ENCODE assay signal across 10 cellular contexts in genomic region chr1:234975941-234976871, GRCh38.
DNase-seq lines count a peak whose midpoint lies in the region; ATAC-seq and TF ChIP-seq lines count a peak whose summit lies in the region.
"Had no signal": no experiment of that assay in that cellular context is flagged by ENCODE, and none has a peak within 500 bp of the region (broad histone marks: within the 10 kb centered on the region; RNA-seq: fewer than 3 reads in every experiment).

No MANE protein-coding gene starts in this region.

- DNase-seq in activated effector memory CD4-positive, alpha-beta T cell treated with anti-CD3 and anti-CD28 coated beads, Interleukin-2, amount 50 U/mL, for 16 hours, result peak; percentile 3
- DNase-seq in activated effector memory CD4-positive, alpha-beta T cell treated with Interleukin-2 at 50 U/mL for 16 hours, result no peak
- DNase-seq in breast epithelium (ENCODE audit: low spot score in 2 of 2), result no peak
- DNase-seq in lower leg skin (ENCODE audit: low spot score in 2 of 2), result peak; percentile 55 to 88
- DNase-seq in type B pancreatic cell (ENCODE audit: extremely low spot score, unreplicated experiment), result no peak
- no peak for DNase-seq in stimulated activated CD4-positive, alpha-beta T cell treated with anti-CD3 and anti-CD28 coated beads, Interleukin-12 subunit alpha, Interleukin-12 subunit beta, amount 100 ng/mL, for 4 hours
- DNase-seq in anterior cingulate cortex (lab: John Stamatoyannopoulos, UW), result no peak
- DNase-seq: activated CD8-positive, alpha-beta memory T cell treated with anti-CD3 and anti-CD28 coated beads for 24 hours had no signal

- H3K9me3 ChIP-seq in breast epithelium, result no peaks in the 10 kb centered on the region
- H3K9me3 ChIP-seq: uterus had no signal

- peaks cover 19 to 37% of the 10 kb centered on the region in 2 donors for H3K4me1 ChIP-seq in breast epithelium

- intact Hi-C loops in breast epithelium (cut with DNase I; ENCODE audit: low total_unique reads) (loop anchor here (5.0 to 10.0 kb wide), 2 partner anchors 96 to 371 kb away; no protein-coding TSS in a partner anchor), lower leg skin (cut with DNase I; ENCODE audit: low total_unique reads) (no loop called here)

- peak overlapping the region; percentile 65 to 89 for H3K27ac ChIP-seq in breast epithelium

- TF ChIP-seq POLR2A in breast epithelium (IDR thresholded peaks at IDR 0.05), result no peak
- TF ChIP-seq POLR2A in lower leg skin (IDR thresholded peaks at IDR 0.05), result no peak

- H3K9me3 Mint-ChIP-seq in type B pancreatic cell, result no peaks in the 10 kb centered on the region

- TF ChIP-seq CTCF in breast epithelium (IDR thresholded peaks at IDR 0.05), result no peak
- no peak for TF ChIP-seq CTCF in lower leg skin (IDR thresholded peaks at IDR 0.05)
- TF ChIP-seq CTCF in type B pancreatic cell (conservative IDR thresholded peaks at IDR 0.05), result no peak

- no peak for ATAC-seq in HG03175 (IDR thresholded peaks at IDR 0.05; ENCODE audit: unreplicated experiment)

- peak overlapping the region; percentile 78 for H3K27ac Mint-ChIP-seq in type B pancreatic cell

- no peaks in the 10 kb centered on the region for H3K36me3 ChIP-seq in breast epithelium
- H3K36me3 ChIP-seq: uterus had no signal

- no peak overlapping the region for H3K4me3 Mint-ChIP-seq in type B pancreatic cell

- H3K36me3 Mint-ChIP-seq in type B pancreatic cell, result no peaks in the 10 kb centered on the region

- no peaks in the 10 kb centered on the region for H3K27me3 ChIP-seq in breast epithelium
- H3K27me3 ChIP-seq: uterus had no signal

- WGBS in lower leg skin, 2 donors, result 84 to 90% methylated on average over 11 of the region's 11 CpGs

- H3K27me3 Mint-ChIP-seq in type B pancreatic cell, result no peaks in the 10 kb centered on the region

- peaks cover 78% of the 10 kb centered on the region for H3K4me1 Mint-ChIP-seq in type B pancreatic cell (ENCODE audit: unreplicated experiment)

- no peak overlapping the region for H3K4me3 ChIP-seq in breast epithelium
- no peak overlapping the region for H3K4me3 ChIP-seq in lower leg skin (ENCODE audit: low read depth, poor library complexity, severe bottlenecking)
- H3K4me3 ChIP-seq: uterus had no signal

Comparison
In these comparisons a context has a peak if more than half of its experiments do, and no peak if none do; other contexts are left out.
1. DNase-seq: peak in activated effector memory CD4-positive, alpha-beta T cell treated with anti-CD3 and anti-CD28 coated beads, Interleukin-2, amount 50 U/mL, for 16 hours (single experiment) and lower leg skin (2 of 2); none in activated effector memory CD4-positive, alpha-beta T cell treated with Interleukin-2 at 50 U/mL for 16 hours (single experiment), breast epithelium (0 of 2), type B pancreatic cell (single experiment), stimulated activated CD4-positive, alpha-beta T cell treated with anti-CD3 and anti-CD28 coated beads, Interleukin-12 subunit alpha, Interleukin-12 subunit beta, amount 100 ng/mL, for 4 hours (single experiment) and anterior cingulate cortex (0 of 58).